8 cellular contexts compared by ENCODE assay signal in genomic region chr3:48990636-48991421, GRCh38. TPM values are rescaled to one million over a fixed set of nuclear protein-coding genes. Genes with fewer than 3 reads are reported as not detected.
DNase-seq lines count a peak whose midpoint lies in the region; ATAC-seq and TF ChIP-seq lines count a peak whose summit lies in the region.

No MANE protein-coding gene starts in this region.

- TF ChIP-seq CTCF in AG09309 (IDR thresholded peaks at IDR 0.05; ENCODE audit: control insufficient read depth, insufficient read depth, low read depth, low read length, missing control alignments) (no peak), GM12864 (IDR thresholded peaks at IDR 0.05; ENCODE audit: low read depth, low read length, missing control alignments) (no peak), right atrium auricular region (IDR thresholded peaks at IDR 0.05) (peak in 1 of 2 donors; percentile 9), sigmoid colon (IDR thresholded peaks at IDR 0.05) (no peak)

- H3K27ac ChIP-seq in HUES48 (ENCODE audit: low read depth, low read length) = peak overlapping the region; percentile 90
- peak overlapping the region; percentile 84 to 93 for H3K27ac ChIP-seq in right atrium auricular region
- H3K27ac ChIP-seq in sigmoid colon = peak overlapping the region; percentile 93 to 97 (median 96)

- TF ChIP-seq EP300 in sigmoid colon (IDR thresholded peaks at IDR 0.05) = no peak

- no peak for ATAC-seq in HG02973 (IDR thresholded peaks at IDR 0.05; ENCODE audit: unreplicated experiment)

- no peak for TF ChIP-seq POLR2A in sigmoid colon (IDR thresholded peaks at IDR 0.05)

- H3K27me3 Mint-ChIP-seq in activated naive CD4-positive, alpha-beta T cell treated with anti-CD3 and anti-CD28 coated beads, Interleukin-2, amount 10 ng/mL, durations not matched to agents 7 days and 5 days = no peaks in the 10 kb centered on the region

- peaks cover 22% of the 10 kb centered on the region for H3K36me3 Mint-ChIP-seq in activated naive CD4-positive, alpha-beta T cell treated with anti-CD3 and anti-CD28 coated beads, Interleukin-2, amount 10 ng/mL, durations not matched to agents 7 days and 5 days

- intact Hi-C loops in sigmoid colon (cut with DNase I) = loop anchor here (2.0 kb wide), 1 partner anchor 16 kb away; the partner anchor contains the start of gene WDR6

- H3K9me3 Mint-ChIP-seq in activated naive CD4-positive, alpha-beta T cell treated with anti-CD3 and anti-CD28 coated beads, Interleukin-2, amount 10 ng/mL, durations not matched to agents 7 days and 5 days = no peaks in the 10 kb centered on the region

- H3K27me3 ChIP-seq in HUES48 (ENCODE audit: control insufficient read depth, insufficient read depth, low read length) (no peaks in the 10 kb centered on the region), right atrium auricular region (no peaks in the 10 kb centered on the region), sigmoid colon (no peaks in the 10 kb centered on the region)

- H3K4me3 Mint-ChIP-seq in activated naive CD4-positive, alpha-beta T cell treated with anti-CD3 and anti-CD28 coated beads, Interleukin-2, amount 10 ng/mL, durations not matched to agents 7 days and 5 days = peak overlapping the region; percentile 92

- H3K36me3 ChIP-seq in HUES48 (ENCODE audit: control insufficient read depth, insufficient read depth, low read length) = peaks cover 5% of the 10 kb centered on the region; the same call in 1 of the 2 replicates
- H3K36me3 ChIP-seq in right atrium auricular region = peaks cover 15% of the 10 kb centered on the region
- H3K36me3 ChIP-seq in sigmoid colon = peaks cover 0 to 13% (median 3%) of the 10 kb centered on the region in 4 donors

- H3K9me3 ChIP-seq in HUES48 (ENCODE audit: control insufficient read depth, insufficient read depth, low read length) = no peaks in the 10 kb centered on the region
- H3K9me3 ChIP-seq in right atrium auricular region = no peaks in the 10 kb centered on the region
- H3K9me3 ChIP-seq in sigmoid colon = no peaks in the 10 kb centered on the region

- H3K4me3 ChIP-seq in AG09309 (ENCODE audit: control insufficient read depth, low read depth, low read length) (peak overlapping the region; percentile 77), GM12864 (ENCODE audit: low read depth, low read length) (peak overlapping the region; percentile 94), HUES48 (ENCODE audit: low read depth, low read length) (peak overlapping the region; percentile 91), right atrium auricular region (peak overlapping the region; percentile 64 to 90), sigmoid colon (peak overlapping the region; percentile 62 to 95 (median 90))

- DNase-seq in AG09309 (ENCODE audit: low read depth) (no peak), GM12864 (ENCODE audit: low read depth) (no peak), right atrium auricular region (ENCODE audit: low spot score) (no peak), sigmoid colon (no peak), DMS153 (lab: John Stamatoyannopoulos, UW) (no peak)
- peak; percentile 65 for DNase-seq in activated naive CD4-positive, alpha-beta T cell treated with anti-CD3 and anti-CD28 coated beads, Interleukin-2, amount 10 ng/mL, durations not matched to agents 7 days and 5 days

- CTCF ChIA-PET in activated naive CD4-positive, alpha-beta T cell treated with anti-CD3 and anti-CD28 coated beads, Interleukin-2, amount 10 ng/mL, durations not matched to agents 7 days and 5 days (lab: Charles Lee) = interaction anchor here (1.4 to 1.7 kb wide), 2 partner anchors 17 to 23 kb away, joined by 8 to 11 read pairs; partner anchors contain the start of gene WDR6

- peak overlapping the region; percentile 93 for H3K27ac Mint-ChIP-seq in activated naive CD4-positive, alpha-beta T cell treated with anti-CD3 and anti-CD28 coated beads, Interleukin-2, amount 10 ng/mL, durations not matched to agents 7 days and 5 days

- H3K9ac ChIP-seq in HUES48 (ENCODE audit: low read depth, low read length) = peak overlapping the region; percentile 84

- H3K4me1 Mint-ChIP-seq in activated naive CD4-positive, alpha-beta T cell treated with anti-CD3 and anti-CD28 coated beads, Interleukin-2, amount 10 ng/mL, durations not matched to agents 7 days and 5 days = peaks cover 62% of the 10 kb centered on the region

- peaks cover 14% of the 10 kb centered on the region for H3K4me1 ChIP-seq in HUES48 (ENCODE audit: control insufficient read depth, insufficient read depth, low read length)
- H3K4me1 ChIP-seq in right atrium auricular region = peaks cover 0 to 25% of the 10 kb centered on the region in 2 donors
- H3K4me1 ChIP-seq in sigmoid colon = peaks cover 0 to 33% (median 26%) of the 10 kb centered on the region in 4 donors

- 1 to 5% methylated on average over 40 of the region's 40 CpGs for WGBS in sigmoid colon, 2 donors

RNA-seq across cellular contexts. Expression of gene P4HTM, which starts 0.8 kb away (rescaled TPM):
- 10 to 100 TPM; 40.5 to 45.4 TPM for total RNA-seq in right atrium auricular region
- total RNA-seq in sigmoid colon = 10 to 100 TPM; 30.9 to 41.3 (median 33.4) TPM
- polyA plus RNA-seq in sigmoid colon = 10 to 100 TPM in 1 of 3 donors, 1 to 10 TPM in 2; 5.4 to 28.9 (median 5.5) TPM

RNA-seq across cellular contexts. Expression of gene WDR6, which starts 16.4 kb away (rescaled TPM):
- total RNA-seq in right atrium auricular region (10 to 100 TPM; 51.2 to 71.1 TPM), sigmoid colon (100 to 1,000 TPM in 1 of 4 donors, 10 to 100 TPM in 3; 71.3 to 122 (median 93.5) TPM)
- polyA plus RNA-seq in sigmoid colon = 100 to 1,000 TPM in 1 of 3 donors, 10 to 100 TPM in 2; 21.0 to 124 (median 27.6) TPM

RNA-seq across cellular contexts. Expression of gene DALRD3, which starts 27.6 kb away (rescaled TPM):
- total RNA-seq in right atrium auricular region (10 to 100 TPM in 1 of 2 donors, 1 to 10 TPM in 1; 9.5 to 11.8 TPM), sigmoid colon (10 to 100 TPM; 11.8 to 35.5 (median 19.5) TPM)
- 10 to 100 TPM; 14.3 to 26.3 (median 19.8) TPM for polyA plus RNA-seq in sigmoid colon

RNA-seq across cellular contexts. Expression of gene NDUFAF3, which starts 31.1 kb away (rescaled TPM):
- total RNA-seq in right atrium auricular region (100 to 1,000 TPM; 182 to 297 TPM), sigmoid colon (100 to 1,000 TPM in 2 of 4 donors, 10 to 100 TPM in 2; 75.9 to 116 (median 94.9) TPM)
- polyA plus RNA-seq in sigmoid colon = 10 to 100 TPM; 62.8 to 85.9 (median 74.4) TPM

RNA-seq across cellular contexts. Expression of gene IMPDH2, which starts 38.4 kb away (rescaled TPM):
- 10 to 100 TPM; 32.1 to 68.7 TPM for total RNA-seq in right atrium auricular region
- total RNA-seq in sigmoid colon = 100 to 1,000 TPM in 2 of 4 donors, 10 to 100 TPM in 2; 91.1 to 126 (median 109) TPM
- 100 to 1,000 TPM in 1 of 3 donors, 10 to 100 TPM in 2; 55.0 to 187 (median 93.1) TPM for polyA plus RNA-seq in sigmoid colon
